ENCODE assay signal across 1 cellular context in the genomic region with DNA sequence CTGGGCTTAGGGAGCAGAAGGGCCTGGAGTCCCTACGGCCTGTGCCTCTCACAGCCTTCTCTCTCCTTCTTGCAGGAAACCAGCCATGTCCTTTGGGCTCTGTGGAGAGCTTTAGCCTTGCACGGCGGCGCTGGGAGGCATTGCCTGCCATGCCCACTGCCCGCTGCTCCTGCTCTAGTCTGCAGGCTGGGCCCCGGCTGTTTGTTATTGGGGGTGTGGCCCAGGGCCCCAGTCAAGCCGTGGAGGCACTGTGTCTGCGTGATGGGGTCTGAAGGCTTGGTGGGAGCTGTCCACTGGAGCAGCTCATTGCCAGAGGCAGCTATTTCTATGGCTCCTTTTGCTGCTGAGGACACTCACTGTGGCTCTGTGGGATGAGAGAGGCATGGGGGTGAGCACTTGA.
A peak's percentile ranks its signal among the peaks of the same experiment; 100 is the strongest.
TF ChIP-seq lines count a peak whose summit lies in the region.

No MANE protein-coding gene starts in this region.

TF ChIP-seq in HEK293, 187 proteins besides CTCF, POLR2A, EP300 and RAD21:
- TF ChIP-seq, protein P1, sequence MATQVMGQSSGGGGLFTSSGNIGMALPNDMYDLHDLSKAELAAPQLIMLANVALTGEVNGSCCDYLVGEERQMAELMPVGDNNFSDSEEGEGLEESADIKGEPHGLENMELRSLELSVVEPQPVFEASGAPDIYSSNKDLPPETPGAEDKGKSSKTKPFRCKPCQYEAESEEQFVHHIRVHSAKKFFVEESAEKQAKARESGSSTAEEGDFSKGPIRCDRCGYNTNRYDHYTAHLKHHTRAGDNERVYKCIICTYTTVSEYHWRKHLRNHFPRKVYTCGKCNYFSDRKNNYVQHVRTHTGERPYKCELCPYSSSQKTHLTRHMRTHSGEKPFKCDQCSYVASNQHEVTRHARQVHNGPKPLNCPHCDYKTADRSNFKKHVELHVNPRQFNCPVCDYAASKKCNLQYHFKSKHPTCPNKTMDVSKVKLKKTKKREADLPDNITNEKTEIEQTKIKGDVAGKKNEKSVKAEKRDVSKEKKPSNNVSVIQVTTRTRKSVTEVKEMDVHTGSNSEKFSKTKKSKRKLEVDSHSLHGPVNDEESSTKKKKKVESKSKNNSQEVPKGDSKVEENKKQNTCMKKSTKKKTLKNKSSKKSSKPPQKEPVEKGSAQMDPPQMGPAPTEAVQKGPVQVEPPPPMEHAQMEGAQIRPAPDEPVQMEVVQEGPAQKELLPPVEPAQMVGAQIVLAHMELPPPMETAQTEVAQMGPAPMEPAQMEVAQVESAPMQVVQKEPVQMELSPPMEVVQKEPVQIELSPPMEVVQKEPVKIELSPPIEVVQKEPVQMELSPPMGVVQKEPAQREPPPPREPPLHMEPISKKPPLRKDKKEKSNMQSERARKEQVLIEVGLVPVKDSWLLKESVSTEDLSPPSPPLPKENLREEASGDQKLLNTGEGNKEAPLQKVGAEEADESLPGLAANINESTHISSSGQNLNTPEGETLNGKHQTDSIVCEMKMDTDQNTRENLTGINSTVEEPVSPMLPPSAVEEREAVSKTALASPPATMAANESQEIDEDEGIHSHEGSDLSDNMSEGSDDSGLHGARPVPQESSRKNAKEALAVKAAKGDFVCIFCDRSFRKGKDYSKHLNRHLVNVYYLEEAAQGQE (tag by site-specific recombination; IDR thresholded peaks at IDR 0.05): peak; percentile 56; the same call in 1 of the 2 replicates
- TF ChIP-seq ZNF354C (tag by site-specific recombination; IDR thresholded peaks at IDR 0.05; ENCODE audit: borderline replicate concordance, low read depth) (no peak), ZNF624 (tag by site-specific recombination; IDR thresholded peaks at IDR 0.05) (no peak)
